1 cellular context compared by ENCODE assay signal in the genomic region with DNA sequence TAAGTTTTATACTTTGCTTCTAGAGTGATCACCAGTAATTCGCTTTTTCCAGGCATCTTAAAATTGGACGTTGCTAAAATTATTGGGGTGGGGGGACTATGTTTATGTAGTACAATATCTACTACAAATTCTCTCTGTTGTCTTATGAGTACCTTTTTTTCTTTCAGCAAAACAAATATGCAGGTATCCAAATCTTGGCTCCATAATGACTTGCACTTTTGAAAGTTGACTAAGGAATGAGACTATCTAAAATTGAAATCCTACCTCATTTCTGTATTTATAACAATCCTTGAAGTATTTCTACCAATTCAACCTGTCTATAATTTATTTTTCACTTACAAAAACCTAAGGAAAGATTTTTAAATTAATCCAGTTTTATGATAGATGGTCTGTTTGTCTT.
TF ChIP-seq lines count a peak whose summit lies in the region.

No MANE protein-coding gene starts in this region.

TF ChIP-seq in K562, 482 proteins besides CTCF, POLR2A, EP300 and RAD21 (continues in another document):
- TF ChIP-seq SP2 (IDR thresholded peaks at IDR 0.05; ENCODE audit: extremely low read depth, low read depth, low read length, poor library complexity, severe bottlenecking) (no peak), MAFF (IDR thresholded peaks at IDR 0.05; ENCODE audit: low read length) (peak; percentile 57; the same call in 1 of the 2 replicates), C11orf30 (IDR thresholded peaks at IDR 0.05; ENCODE audit: low read depth) (peak; percentile 81), SIX5 (IDR thresholded peaks at IDR 0.05; ENCODE audit: borderline replicate concordance in 1 of 2, insufficient read depth in 1 of 2, low read depth in 1 of 2, low read length in 2 of 2) (no peak), ZNF780A (CRISPR knock-in tag; IDR thresholded peaks at IDR 0.05) (no peak), CEBPG (CRISPR knock-in tag; IDR thresholded peaks at IDR 0.05) (no peak), CEBPG (tag; conservative IDR thresholded peaks at IDR 0.05 in 1 of 2, IDR thresholded peaks at IDR 0.05 in 1 of 2) (no peak), ZNF436 (CRISPR knock-in tag; IDR thresholded peaks at IDR 0.05) (no peak), COPS2 (conservative IDR thresholded peaks at IDR 0.05) (no peak), HBP1 (CRISPR knock-in tag; IDR thresholded peaks at IDR 0.05) (no peak), TARDBP (IDR thresholded peaks at IDR 0.05) (no peak), MAFG (tag; conservative IDR thresholded peaks at IDR 0.05) (peak; percentile 81), VEZF1 (CRISPR knock-in tag; IDR thresholded peaks at IDR 0.05) (no peak), IRF2 (CRISPR knock-in tag; IDR thresholded peaks at IDR 0.05) (no peak), POLR2H (tag; IDR thresholded peaks at IDR 0.05; ENCODE audit: low read depth) (0 out of 2 replicates have a peak, but pooled peaks have one; percentile 42), KLF13 (tag; IDR thresholded peaks at IDR 0.05; ENCODE audit: borderline replicate concordance, low read depth) (no peak), CBX2 (IDR thresholded peaks at IDR 0.05; ENCODE audit: insufficient read depth, low read length, poor library complexity, severe bottlenecking) (no peak), ZNF592 (IDR thresholded peaks at IDR 0.05) (0 out of 2 replicates have a peak, but pooled peaks have one; percentile 23), POLR3G (IDR thresholded peaks at IDR 0.05; ENCODE audit: extremely low read depth, insufficient read length, insufficient replicate concordance) (no peak), PHB (CRISPR knock-in tag; IDR thresholded peaks at IDR 0.05) (no peak), NFE2L1 (tag; IDR thresholded peaks at IDR 0.05; ENCODE audit: borderline replicate concordance, low read depth) (peak; percentile 76), ZNF408 (CRISPR knock-in tag; IDR thresholded peaks at IDR 0.05; ENCODE audit: low read depth) (no peak), KHSRP (IDR thresholded peaks at IDR 0.05) (no peak), RB1 (IDR thresholded peaks at IDR 0.05; ENCODE audit: low read depth) (no peak), CREB3 (tag; conservative IDR thresholded peaks at IDR 0.05; ENCODE audit: low read depth) (no peak), EP400 (IDR thresholded peaks at IDR 0.05) (no peak), HMG20B (CRISPR knock-in tag; IDR thresholded peaks at IDR 0.05) (no peak), HMGN3 (IDR thresholded peaks at IDR 0.05; ENCODE audit: borderline replicate concordance, extremely low read depth, insufficient read length, low read depth, low read length) (no peak), ZNF76 (CRISPR knock-in tag; IDR thresholded peaks at IDR 0.05; ENCODE audit: borderline replicate concordance) (no peak), RNF219 (CRISPR knock-in tag; IDR thresholded peaks at IDR 0.05) (no peak), ZNF316 (IDR thresholded peaks at IDR 0.05) (peak; percentile 72; the same call in 1 of the 2 replicates), NCOR1 (IDR thresholded peaks at IDR 0.05) (no peak), DACH1 (IDR thresholded peaks at IDR 0.05; ENCODE audit: partially characterized antibody) (no peak), CBFA2T3 (IDR thresholded peaks at IDR 0.05) (no peak), NFE2 (IDR thresholded peaks at IDR 0.05; ENCODE audit: low read depth) (peak; percentile 83), RBM15 (IDR thresholded peaks at IDR 0.05; ENCODE audit: insufficient read depth, low read length) (no peak), RBM39 (optimal IDR thresholded peaks at IDR 0.05; ENCODE audit: low read depth, low read length) (no peak), NFRKB (IDR thresholded peaks at IDR 0.05; ENCODE audit: low read depth) (no peak), FOXJ3 (CRISPR knock-in tag; IDR thresholded peaks at IDR 0.05) (no peak), RAD51 (IDR thresholded peaks at IDR 0.05; ENCODE audit: borderline replicate concordance, low read depth) (no peak), ZNF449 (CRISPR knock-in tag; IDR thresholded peaks at IDR 0.05) (no peak), RFX1 (IDR thresholded peaks at IDR 0.05) (no peak)
- TF ChIP-seq, protein P1, sequence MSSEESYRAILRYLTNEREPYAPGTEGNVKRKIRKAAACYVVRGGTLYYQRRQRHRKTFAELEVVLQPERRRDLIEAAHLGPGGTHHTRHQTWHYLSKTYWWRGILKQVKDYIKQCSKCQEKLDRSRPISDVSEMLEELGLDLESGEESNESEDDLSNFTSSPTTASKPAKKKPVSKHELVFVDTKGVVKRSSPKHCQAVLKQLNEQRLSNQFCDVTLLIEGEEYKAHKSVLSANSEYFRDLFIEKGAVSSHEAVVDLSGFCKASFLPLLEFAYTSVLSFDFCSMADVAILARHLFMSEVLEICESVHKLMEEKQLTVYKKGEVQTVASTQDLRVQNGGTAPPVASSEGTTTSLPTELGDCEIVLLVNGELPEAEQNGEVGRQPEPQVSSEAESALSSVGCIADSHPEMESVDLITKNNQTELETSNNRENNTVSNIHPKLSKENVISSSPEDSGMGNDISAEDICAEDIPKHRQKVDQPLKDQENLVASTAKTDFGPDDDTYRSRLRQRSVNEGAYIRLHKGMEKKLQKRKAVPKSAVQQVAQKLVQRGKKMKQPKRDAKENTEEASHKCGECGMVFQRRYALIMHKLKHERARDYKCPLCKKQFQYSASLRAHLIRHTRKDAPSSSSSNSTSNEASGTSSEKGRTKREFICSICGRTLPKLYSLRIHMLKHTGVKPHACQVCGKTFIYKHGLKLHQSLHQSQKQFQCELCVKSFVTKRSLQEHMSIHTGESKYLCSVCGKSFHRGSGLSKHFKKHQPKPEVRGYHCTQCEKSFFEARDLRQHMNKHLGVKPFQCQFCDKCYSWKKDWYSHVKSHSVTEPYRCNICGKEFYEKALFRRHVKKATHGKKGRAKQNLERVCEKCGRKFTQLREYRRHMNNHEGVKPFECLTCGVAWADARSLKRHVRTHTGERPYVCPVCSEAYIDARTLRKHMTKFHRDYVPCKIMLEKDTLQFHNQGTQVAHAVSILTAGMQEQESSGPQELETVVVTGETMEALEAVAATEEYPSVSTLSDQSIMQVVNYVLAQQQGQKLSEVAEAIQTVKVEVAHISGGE (CRISPR knock-in tag; IDR thresholded peaks at IDR 0.05) = no peak
- TF ChIP-seq, protein P2, sequence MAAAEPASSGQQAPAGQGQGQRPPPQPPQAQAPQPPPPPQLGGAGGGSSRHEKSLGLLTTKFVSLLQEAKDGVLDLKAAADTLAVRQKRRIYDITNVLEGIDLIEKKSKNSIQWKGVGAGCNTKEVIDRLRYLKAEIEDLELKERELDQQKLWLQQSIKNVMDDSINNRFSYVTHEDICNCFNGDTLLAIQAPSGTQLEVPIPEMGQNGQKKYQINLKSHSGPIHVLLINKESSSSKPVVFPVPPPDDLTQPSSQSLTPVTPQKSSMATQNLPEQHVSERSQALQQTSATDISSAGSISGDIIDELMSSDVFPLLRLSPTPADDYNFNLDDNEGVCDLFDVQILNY (CRISPR knock-in tag; IDR thresholded peaks at IDR 0.05) = no peak
- TF ChIP-seq, protein P3, sequence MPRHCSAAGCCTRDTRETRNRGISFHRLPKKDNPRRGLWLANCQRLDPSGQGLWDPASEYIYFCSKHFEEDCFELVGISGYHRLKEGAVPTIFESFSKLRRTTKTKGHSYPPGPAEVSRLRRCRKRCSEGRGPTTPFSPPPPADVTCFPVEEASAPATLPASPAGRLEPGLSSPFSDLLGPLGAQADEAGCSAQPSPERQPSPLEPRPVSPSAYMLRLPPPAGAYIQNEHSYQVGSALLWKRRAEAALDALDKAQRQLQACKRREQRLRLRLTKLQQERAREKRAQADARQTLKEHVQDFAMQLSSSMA (CRISPR knock-in tag; IDR thresholded peaks at IDR 0.05) = no peak
- TF ChIP-seq, protein P4, sequence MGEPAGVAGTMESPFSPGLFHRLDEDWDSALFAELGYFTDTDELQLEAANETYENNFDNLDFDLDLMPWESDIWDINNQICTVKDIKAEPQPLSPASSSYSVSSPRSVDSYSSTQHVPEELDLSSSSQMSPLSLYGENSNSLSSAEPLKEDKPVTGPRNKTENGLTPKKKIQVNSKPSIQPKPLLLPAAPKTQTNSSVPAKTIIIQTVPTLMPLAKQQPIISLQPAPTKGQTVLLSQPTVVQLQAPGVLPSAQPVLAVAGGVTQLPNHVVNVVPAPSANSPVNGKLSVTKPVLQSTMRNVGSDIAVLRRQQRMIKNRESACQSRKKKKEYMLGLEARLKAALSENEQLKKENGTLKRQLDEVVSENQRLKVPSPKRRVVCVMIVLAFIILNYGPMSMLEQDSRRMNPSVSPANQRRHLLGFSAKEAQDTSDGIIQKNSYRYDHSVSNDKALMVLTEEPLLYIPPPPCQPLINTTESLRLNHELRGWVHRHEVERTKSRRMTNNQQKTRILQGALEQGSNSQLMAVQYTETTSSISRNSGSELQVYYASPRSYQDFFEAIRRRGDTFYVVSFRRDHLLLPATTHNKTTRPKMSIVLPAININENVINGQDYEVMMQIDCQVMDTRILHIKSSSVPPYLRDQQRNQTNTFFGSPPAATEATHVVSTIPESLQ (CRISPR knock-in tag; IDR thresholded peaks at IDR 0.05) = no peak
